ENCODE assay signal across 8 cellular contexts in the genomic region with DNA sequence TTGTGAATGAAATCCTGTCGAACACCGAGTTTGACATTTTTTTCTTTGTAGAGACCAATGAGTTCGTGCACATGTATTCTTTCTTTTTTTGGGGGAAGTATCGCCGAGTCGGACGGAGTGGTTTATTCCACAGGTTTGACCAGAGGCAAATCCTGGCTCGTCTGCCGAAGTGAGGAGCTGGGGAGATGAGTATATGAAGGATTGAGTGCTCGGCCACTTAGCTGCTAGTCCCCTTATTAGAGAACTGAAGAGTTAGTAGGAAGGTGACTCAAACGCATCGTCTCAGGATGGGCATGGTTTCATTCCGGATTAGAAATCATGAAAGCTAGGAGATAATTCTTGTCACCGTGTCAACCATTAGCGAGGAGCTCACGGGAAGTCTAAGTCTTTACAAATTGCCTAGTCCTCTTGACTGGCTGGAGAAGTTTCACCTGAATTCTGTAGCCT.
DNase-seq lines count a peak whose midpoint lies in the region; ATAC-seq and TF ChIP-seq lines count a peak whose summit lies in the region.

No MANE protein-coding gene starts in this region.

- H3K27ac Mint-ChIP-seq in central memory CD8-positive, alpha-beta T cell (ENCODE audit: low read depth) = no peak overlapping the region

- peak overlapping the region; percentile 100 for H3K4me2 ChIP-seq in BLaER1

- H3K27ac ChIP-seq in BLaER1 (no peak overlapping the region), muscle layer of duodenum (ENCODE audit: low read length) (no peak overlapping the region)

- TF ChIP-seq POLR2A in GM19099 (IDR thresholded peaks at IDR 0.05; ENCODE audit: extremely low read depth, insufficient read length, low read depth) = peak; percentile 13

- H3K9me3 Mint-ChIP-seq in central memory CD8-positive, alpha-beta T cell = peaks cover 12% of the 10 kb centered on the region

- H3K4me1 Mint-ChIP-seq in central memory CD8-positive, alpha-beta T cell = peaks cover 8% of the 10 kb centered on the region

- no peaks in the 10 kb centered on the region for H4K20me1 ChIP-seq in BLaER1

- H3K9ac ChIP-seq in BLaER1 = no peak overlapping the region; the same call in 1 of the 2 replicates

- ATAC-seq in central memory CD8-positive, alpha-beta T cell (replicated peaks; ENCODE audit: extremely low read depth, poor library complexity, severe bottlenecking) = no peak

- peaks cover 20% of the 10 kb centered on the region for H3K4me1 ChIP-seq in BLaER1
- H3K4me1 ChIP-seq in muscle layer of duodenum (ENCODE audit: control insufficient read depth in 1 of 2, insufficient read depth in 2 of 2, low read length in 2 of 2) = peaks cover 4 to 8% of the 10 kb centered on the region in 2 donors

- H3K4me3 ChIP-seq in BLaER1 (peak overlapping the region; percentile 78), muscle layer of duodenum (ENCODE audit: low read depth in 1 of 2, low read length in 2 of 2) (peak overlapping the region; percentile 57 to 92)

- DNase-seq in HS-27A (ENCODE audit: low read depth) (peak; percentile 8), DMS153 (lab: John Stamatoyannopoulos, UW) (no peak), HCEC 1CT (no peak), NCI-H2196 (lab: John Stamatoyannopoulos, UW; ENCODE audit: unreplicated experiment) (no peak)
- no peak for DNase-seq in central memory CD8-positive, alpha-beta T cell (ENCODE audit: low spot score in 2 of 2)

- no peaks in the 10 kb centered on the region for H3K36me3 Mint-ChIP-seq in central memory CD8-positive, alpha-beta T cell (ENCODE audit: insufficient read depth)

- H3K27me3 ChIP-seq in BLaER1 (no peaks in the 10 kb centered on the region), muscle layer of duodenum (ENCODE audit: low read depth, low read length) (peaks cover 6% of the 10 kb centered on the region)

- peaks cover 45% of the 10 kb centered on the region for H3K27me3 Mint-ChIP-seq in central memory CD8-positive, alpha-beta T cell

- H3K36me3 ChIP-seq in BLaER1 = peaks cover 6% of the 10 kb centered on the region; the same call in 1 of the 2 replicates
- no peaks in the 10 kb centered on the region for H3K36me3 ChIP-seq in muscle layer of duodenum (ENCODE audit: control insufficient read depth in 1 of 2, insufficient read depth in 2 of 2, low read length in 2 of 2)

- H3K4me3 Mint-ChIP-seq in central memory CD8-positive, alpha-beta T cell = peak overlapping the region; percentile 13

- peaks cover 9% of the 10 kb centered on the region for H3K9me3 ChIP-seq in BLaER1
- H3K9me3 ChIP-seq in muscle layer of duodenum (ENCODE audit: control insufficient read depth in 1 of 2, low read length in 2 of 2) = no peaks in the 10 kb centered on the region
